1 cellular context compared by ENCODE assay signal in the genomic region with DNA sequence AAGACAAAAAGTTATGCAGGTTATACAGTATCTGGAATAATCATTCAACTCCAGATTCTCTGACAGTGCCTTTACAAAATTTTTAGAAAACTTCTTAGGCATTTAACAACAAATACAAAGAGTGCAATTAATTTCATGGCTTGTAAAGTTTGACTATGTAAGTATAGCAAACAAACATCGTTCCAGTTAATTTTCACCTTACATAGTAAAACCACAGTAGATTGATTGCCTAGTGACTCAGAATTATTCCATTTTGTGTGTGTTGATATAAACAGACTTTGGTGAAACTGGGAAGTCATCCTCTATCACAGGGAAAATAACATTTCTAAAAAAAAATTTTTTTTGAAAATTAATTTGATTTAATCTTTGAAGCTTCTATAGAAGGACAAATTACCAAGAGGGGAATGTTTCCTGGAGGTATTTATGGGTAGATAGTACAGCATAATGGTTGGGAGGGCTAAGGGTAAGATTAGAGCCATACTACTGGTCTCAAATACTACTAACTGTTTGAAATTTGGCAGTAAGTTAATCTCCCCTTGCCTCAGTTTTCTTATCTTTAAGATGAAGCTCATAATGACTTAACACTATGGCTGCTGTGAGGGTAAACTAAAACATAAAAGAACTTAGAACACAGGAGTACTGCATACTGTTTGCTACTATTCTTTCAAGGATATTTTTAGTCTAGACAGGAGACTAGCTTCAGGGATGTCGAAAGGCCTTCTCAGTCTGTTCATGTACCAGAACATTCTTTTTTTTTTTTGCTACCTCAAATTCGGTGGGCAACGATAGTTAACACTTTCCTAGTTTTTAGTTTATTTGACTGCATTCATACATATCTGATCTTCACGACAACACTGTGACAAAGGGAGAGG.
TF ChIP-seq lines count a peak whose summit lies in the region.

No MANE protein-coding gene starts in this region.

TF ChIP-seq in HEK293, 187 proteins besides CTCF, POLR2A, EP300 and RAD21 (continued from another document):
- TF ChIP-seq ZNF639 (tag by site-specific recombination; IDR thresholded peaks at IDR 0.05) (peak; percentile 35; the same call in 1 of the 2 replicates), ZXDB (tag by site-specific recombination; IDR thresholded peaks at IDR 0.05) (0 out of 2 replicates have a peak, but pooled peaks have one; percentile 20), GLI2 (tag by site-specific recombination; IDR thresholded peaks at IDR 0.05; ENCODE audit: borderline replicate concordance, low read depth) (peak; percentile 62; the same call in 1 of the 2 replicates)
- TF ChIP-seq, protein P1, sequence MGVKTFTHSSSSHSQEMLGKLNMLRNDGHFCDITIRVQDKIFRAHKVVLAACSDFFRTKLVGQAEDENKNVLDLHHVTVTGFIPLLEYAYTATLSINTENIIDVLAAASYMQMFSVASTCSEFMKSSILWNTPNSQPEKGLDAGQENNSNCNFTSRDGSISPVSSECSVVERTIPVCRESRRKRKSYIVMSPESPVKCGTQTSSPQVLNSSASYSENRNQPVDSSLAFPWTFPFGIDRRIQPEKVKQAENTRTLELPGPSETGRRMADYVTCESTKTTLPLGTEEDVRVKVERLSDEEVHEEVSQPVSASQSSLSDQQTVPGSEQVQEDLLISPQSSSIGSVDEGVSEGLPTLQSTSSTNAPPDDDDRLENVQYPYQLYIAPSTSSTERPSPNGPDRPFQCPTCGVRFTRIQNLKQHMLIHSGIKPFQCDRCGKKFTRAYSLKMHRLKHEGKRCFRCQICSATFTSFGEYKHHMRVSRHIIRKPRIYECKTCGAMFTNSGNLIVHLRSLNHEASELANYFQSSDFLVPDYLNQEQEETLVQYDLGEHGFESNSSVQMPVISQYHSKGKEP (tag by site-specific recombination; IDR thresholded peaks at IDR 0.05) = no peak
